In genomic region chr12:62898568-62898967, GRCh38 we compare ENCODE assay signal across 19 cellular contexts. TPM values are rescaled to one million over a fixed set of nuclear protein-coding genes. Genes with fewer than 3 reads are reported as not detected.
A peak's percentile ranks its signal among the peaks of the same experiment; 100 is the strongest.
DNase-seq lines count a peak whose midpoint lies in the region; ATAC-seq and TF ChIP-seq lines count a peak whose summit lies in the region.
"Had no signal": no experiment of that assay in that cellular context is flagged by ENCODE, and none has a peak within 500 bp of the region (broad histone marks: within the 10 kb centered on the region; RNA-seq: fewer than 3 reads in every experiment).

No MANE protein-coding gene starts in this region.

- H3K27ac Mint-ChIP-seq in glutamatergic neuron (ENCODE audit: unreplicated experiment): peak overlapping the region; percentile 11
- H3K27ac Mint-ChIP-seq: progenitor cell of endocrine pancreas; stimulated activated naive CD8-positive, alpha-beta T cell treated with anti-CD3 and anti-CD28 coated beads, Interleukin-15, Interleukin-2, amounts not matched to agents 100 ng/mL and 50 ng/mL, for 24 hours; T-helper 1 cell treated with Interleukin-12 subunit alpha and Interleukin-12 subunit beta and Interleukin-4 antibody, amounts not matched to agents 30 μg/mL and 1 μg/mL, for 36 hours had no signal

- ATAC-seq in HG03432 (IDR thresholded peaks at IDR 0.05; ENCODE audit: unreplicated experiment): peak; percentile 51
- ATAC-seq in HG02884 (IDR thresholded peaks at IDR 0.05; ENCODE audit: unreplicated experiment): no peak
- no peak for ATAC-seq in left ventricle myocardium superior
- ATAC-seq in HG03095 (IDR thresholded peaks at IDR 0.05; ENCODE audit: unreplicated experiment): no peak
- ATAC-seq: left cardiac atrium had no signal

- H3K4me3 Mint-ChIP-seq in glutamatergic neuron (ENCODE audit: unreplicated experiment): no peak overlapping the region
- H3K4me3 Mint-ChIP-seq: stimulated activated naive CD8-positive, alpha-beta T cell treated with anti-CD3 and anti-CD28 coated beads, Interleukin-15, Interleukin-2, amounts not matched to agents 100 ng/mL and 50 ng/mL, for 24 hours; T-helper 1 cell treated with Interleukin-12 subunit alpha and Interleukin-12 subunit beta and Interleukin-4 antibody, amounts not matched to agents 30 μg/mL and 1 μg/mL, for 36 hours had no signal

- no peaks in the 10 kb centered on the region for H3K27me3 Mint-ChIP-seq in glutamatergic neuron (ENCODE audit: unreplicated experiment)
- H3K27me3 Mint-ChIP-seq: progenitor cell of endocrine pancreas; stimulated activated naive CD8-positive, alpha-beta T cell treated with anti-CD3 and anti-CD28 coated beads, Interleukin-15, Interleukin-2, amounts not matched to agents 100 ng/mL and 50 ng/mL, for 24 hours had no signal

- intact Hi-C loops in left ventricle myocardium superior (cut with micrococcal nuclease): no loop called here

- H3K36me3 Mint-ChIP-seq in glutamatergic neuron (ENCODE audit: unreplicated experiment): no peaks in the 10 kb centered on the region

- TF ChIP-seq CTCF in glutamatergic neuron (IDR thresholded peaks at IDR 0.05; ENCODE audit: partially characterized antibody, unreplicated experiment): no peak

- peak; percentile 65 to 68 for DNase-seq in AML-193 (lab: John Stamatoyannopoulos, UW)
- DNase-seq in SW480 (ENCODE audit: low spot score): peak; percentile 1
- DNase-seq in glutamatergic neuron: no peak
- DNase-seq in NCI-H128 (lab: John Stamatoyannopoulos, UW; ENCODE audit: unreplicated experiment): no peak
- no peak for DNase-seq in left ventricle myocardium superior
- DNase-seq: ACHN; activated CD8-positive, alpha-beta memory T cell treated with anti-CD3 and anti-CD28 coated beads, Interleukin-2, amount 50 U/mL, for 4 hours; activated naive CD4-positive, alpha-beta T cell treated with Interleukin-2 at 50 U/mL for 16 hours; hypothalamus; left cardiac atrium; NCI-H2081; NCI-H526 treated with DMSO at 0.1 percent for 48 hours; stimulated activated CD4-positive, alpha-beta T cell treated with anti-CD3 and anti-CD28 coated beads, Interleukin-12 subunit alpha, Interleukin-12 subunit beta, amount 100 ng/mL, for 4 hours had no signal

- H3K9me3 Mint-ChIP-seq in glutamatergic neuron (ENCODE audit: unreplicated experiment): peaks cover 3% of the 10 kb centered on the region
- H3K9me3 Mint-ChIP-seq: stimulated activated naive CD8-positive, alpha-beta T cell treated with anti-CD3 and anti-CD28 coated beads, Interleukin-15, Interleukin-2, amounts not matched to agents 100 ng/mL and 50 ng/mL, for 24 hours; T-helper 1 cell treated with Interleukin-12 subunit alpha and Interleukin-12 subunit beta and Interleukin-4 antibody, amounts not matched to agents 30 μg/mL and 1 μg/mL, for 36 hours had no signal

- peaks cover 8% of the 10 kb centered on the region for H3K4me1 Mint-ChIP-seq in glutamatergic neuron (ENCODE audit: low read depth, unreplicated experiment)

RNA-seq across cellular contexts. Expression of gene PPM1H, which starts 36.4 kb away (rescaled TPM):
- total RNA-seq in glutamatergic neuron (ENCODE audit: unreplicated experiment): 6.3 TPM
- total RNA-seq in left ventricle myocardium superior: 8.5 TPM

Comparison
In these comparisons a context has a peak if more than half of its experiments do, and no peak if none do; other contexts are left out.
1. DNase-seq: peak in AML-193 (2 of 2) and SW480 (single experiment); none in glutamatergic neuron (single experiment), NCI-H128 (single experiment) and left ventricle myocardium superior (single experiment).